ENCODE assay signal across 29 cellular contexts in the genomic region with DNA sequence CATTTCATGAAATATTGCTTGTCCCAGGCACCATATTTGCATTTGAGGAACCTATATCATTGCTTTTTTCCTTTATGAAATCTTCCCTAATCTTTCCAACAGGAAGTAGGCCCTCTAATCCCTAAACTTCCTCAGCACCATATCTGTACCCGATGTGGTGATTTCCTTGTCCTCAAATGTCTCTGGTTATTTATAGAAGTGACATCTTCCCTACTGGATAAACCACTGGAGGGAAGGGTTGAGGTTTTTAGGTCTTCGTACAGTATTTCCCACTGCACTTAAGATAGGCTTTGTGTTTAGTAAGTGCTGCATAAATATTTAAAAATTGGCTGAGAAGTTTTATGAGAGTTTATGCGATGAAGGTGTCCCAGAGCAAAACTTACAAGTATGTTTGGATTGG.
"Had no signal": no experiment of that assay in that cellular context is flagged by ENCODE, and none has a peak within 500 bp of the region (broad histone marks: within the 10 kb centered on the region; RNA-seq: fewer than 3 reads in every experiment).

No MANE protein-coding gene starts in this region.

- DNase-seq: activated CD4-positive, alpha-beta memory T cell treated with anti-CD3 and anti-CD28 coated beads for 36 hours; activated CD4-positive, alpha-beta T cell treated with anti-CD3 and anti-CD28 coated beads for 36 hours; activated CD4-positive, alpha-beta T cell treated with anti-CD3 and anti-CD28 coated beads, Interleukin-2, amount 10 ng/mL, durations not matched to agents 24 days and 14 days; activated CD4-positive, CD25-positive, alpha-beta regulatory T cell; activated CD4-positive, CD25-positive, alpha-beta regulatory T cell treated with anti-CD3 and anti-CD28 coated beads, Interleukin-2, amount 50 U/mL, for 72 hours; activated CD8-positive, alpha-beta memory T cell treated with anti-CD3 and anti-CD28 coated beads, Interleukin-2, amount 10 ng/mL, durations not matched to agents 7 days and 5 days; activated CD8-positive, alpha-beta memory T cell treated with anti-CD3 and anti-CD28 coated beads, Interleukin-2, amount 50 U/mL, for 4 hours; activated CD8-positive, alpha-beta T cell treated with anti-CD3 and anti-CD28 coated beads, Interleukin-2, amount 10 ng/mL, durations not matched to agents 7 days and 5 days; activated effector memory CD4-positive, alpha-beta T cell treated with anti-CD3 and anti-CD28 coated beads, Interleukin-2, amount 50 U/mL, for 16 hours; activated naive CD4-positive, alpha-beta T cell treated with anti-CD3 and anti-CD28 coated beads, Interleukin-2, amount 10 ng/mL, durations not matched to agents 7 days and 5 days; activated naive CD8-positive, alpha-beta T cell treated with anti-CD3 and anti-CD28 coated beads, Interleukin-2, amount 10 ng/mL, durations not matched to agents 7 days and 5 days; activated T-cell treated with anti-CD3 and anti-CD28 coated beads, Interleukin-2, amount 50 U/mL, for 1 hour; activated T-cell treated with anti-CD3 and anti-CD28 coated beads, Interleukin-2, amount 50 U/mL, for 48 hours; central memory CD4-positive, alpha-beta T cell; cerebellar nuclear complex; colonic mucosa; effector memory CD4-positive, alpha-beta T cell; erythroblast; foreskin melanocyte; T-helper 2 cell had no signal

- H3K36me3 Mint-ChIP-seq: activated CD4-positive, alpha-beta memory T cell treated with anti-CD3 and anti-CD28 coated beads for 36 hours; activated CD8-positive, alpha-beta memory T cell treated with anti-CD3 and anti-CD28 coated beads, Interleukin-2, amount 10 ng/mL, durations not matched to agents 7 days and 5 days; activated naive CD4-positive, alpha-beta T cell treated with anti-CD3 and anti-CD28 coated beads, Interleukin-2, amount 10 ng/mL, durations not matched to agents 7 days and 5 days; activated naive CD4-positive, alpha-beta T cell treated with anti-CD3 and anti-CD28 coated beads, Interleukin-2, amount 50 U/mL, for 72 hours; activated naive CD8-positive, alpha-beta T cell treated with anti-CD3 and anti-CD28 coated beads, Interleukin-2, amount 10 ng/mL, durations not matched to agents 7 days and 5 days; brain had no signal

- ATAC-seq: activated CD4-positive, alpha-beta T cell treated with anti-CD3 and anti-CD28 coated beads for 36 hours; activated CD8-positive, alpha-beta memory T cell treated with anti-CD3 and anti-CD28 coated beads, Interleukin-2, amount 10 ng/mL, durations not matched to agents 7 days and 5 days; activated CD8-positive, alpha-beta T cell treated with anti-CD3 and anti-CD28 coated beads, Interleukin-2, amount 10 ng/mL, durations not matched to agents 7 days and 5 days; activated naive CD4-positive, alpha-beta T cell treated with anti-CD3 and anti-CD28 coated beads, Interleukin-2, amount 50 U/mL, for 72 hours; gastroesophageal sphincter had no signal

- H3K9me3 Mint-ChIP-seq: activated CD4-positive, alpha-beta memory T cell treated with anti-CD3 and anti-CD28 coated beads for 36 hours; activated naive CD4-positive, alpha-beta T cell treated with anti-CD3 and anti-CD28 coated beads, Interleukin-2, amount 10 ng/mL, durations not matched to agents 7 days and 5 days; activated naive CD4-positive, alpha-beta T cell treated with anti-CD3 and anti-CD28 coated beads, Interleukin-2, amount 50 U/mL, for 72 hours; activated naive CD8-positive, alpha-beta T cell treated with anti-CD3 and anti-CD28 coated beads, Interleukin-2, amount 10 ng/mL, durations not matched to agents 7 days and 5 days; activated T-helper 1 cell treated with anti-CD3 and anti-CD28 coated beads, Interleukin-12 subunit alpha, Interleukin-12 subunit beta, Interleukin-2, Interleukin-4 antibody, amounts not matched to agents 30 ng/mL and 10 ng/mL and 1 ng/mL, durations not matched to agents 14 hours and 24 hours and 36 hours; activated T-helper 2 cell treated with anti-CD3 and anti-CD28 coated beads, Interferon-gamma antibody, Interleukin-2, Interleukin-4, amounts not matched to agents 10 μg/mL and 5 μg/mL and 100 μg/mL, durations not matched to agents 14 hours and 24 hours and 36 hours; brain had no signal

- H3K4me3 Mint-ChIP-seq: activated CD4-positive, alpha-beta memory T cell treated with anti-CD3 and anti-CD28 coated beads for 36 hours; activated CD4-positive, alpha-beta T cell treated with anti-CD3 and anti-CD28 coated beads for 36 hours; activated CD4-positive, alpha-beta T cell treated with anti-CD3 and anti-CD28 coated beads, Interleukin-2, amount 10 ng/mL, durations not matched to agents 24 days and 14 days; activated CD8-positive, alpha-beta memory T cell treated with anti-CD3 and anti-CD28 coated beads, Interleukin-2, amount 10 ng/mL, durations not matched to agents 7 days and 5 days; activated CD8-positive, alpha-beta T cell treated with anti-CD3 and anti-CD28 coated beads, Interleukin-2, amount 10 ng/mL, durations not matched to agents 7 days and 5 days; activated naive CD4-positive, alpha-beta T cell treated with anti-CD3 and anti-CD28 coated beads, Interleukin-2, amount 10 ng/mL, durations not matched to agents 7 days and 5 days; activated naive CD8-positive, alpha-beta T cell treated with anti-CD3 and anti-CD28 coated beads, Interleukin-2, amount 10 ng/mL, durations not matched to agents 7 days and 5 days; activated T-helper 1 cell treated with anti-CD3 and anti-CD28 coated beads, Interleukin-12 subunit alpha, Interleukin-12 subunit beta, Interleukin-2, Interleukin-4 antibody, amounts not matched to agents 30 ng/mL and 10 ng/mL and 1 ng/mL, durations not matched to agents 14 hours and 24 hours and 36 hours; brain had no signal

- H3K9me3 ChIP-seq: ascending aorta, breast epithelium, colonic mucosa, esophagus muscularis mucosa, gastroesophageal sphincter had no signal

- H3K27me3 Mint-ChIP-seq: activated CD4-positive, alpha-beta memory T cell treated with anti-CD3 and anti-CD28 coated beads for 36 hours; activated CD4-positive, alpha-beta T cell treated with anti-CD3 and anti-CD28 coated beads for 36 hours had no signal

- H3K27me3 ChIP-seq: ascending aorta, breast epithelium, cardiac muscle cell, colonic mucosa, esophagus muscularis mucosa, gastroesophageal sphincter had no signal

- H3K4me1 Mint-ChIP-seq: activated CD4-positive, alpha-beta T cell treated with anti-CD3 and anti-CD28 coated beads for 36 hours; activated CD4-positive, alpha-beta T cell treated with anti-CD3 and anti-CD28 coated beads, Interleukin-2, amount 10 ng/mL, durations not matched to agents 24 days and 14 days; activated CD8-positive, alpha-beta memory T cell treated with anti-CD3 and anti-CD28 coated beads, Interleukin-2, amount 10 ng/mL, durations not matched to agents 7 days and 5 days; activated naive CD4-positive, alpha-beta T cell treated with anti-CD3 and anti-CD28 coated beads, Interleukin-2, amount 10 ng/mL, durations not matched to agents 7 days and 5 days; activated naive CD8-positive, alpha-beta T cell treated with anti-CD3 and anti-CD28 coated beads, Interleukin-2, amount 10 ng/mL, durations not matched to agents 7 days and 5 days had no signal

- H3K27ac ChIP-seq: ascending aorta, breast epithelium, cardiac muscle cell, colonic mucosa, gastroesophageal sphincter had no signal

- H3K4me1 ChIP-seq: ascending aorta, breast epithelium, colonic mucosa had no signal

- H3K36me3 ChIP-seq: ascending aorta, breast epithelium, cardiac muscle cell, colonic mucosa, esophagus muscularis mucosa, gastroesophageal sphincter had no signal

- H3K4me3 ChIP-seq: ascending aorta, breast epithelium, cardiac muscle cell, colonic mucosa, esophagus muscularis mucosa, gastroesophageal sphincter had no signal

- H3K27ac Mint-ChIP-seq: activated CD4-positive, alpha-beta memory T cell treated with anti-CD3 and anti-CD28 coated beads for 36 hours; activated CD4-positive, alpha-beta T cell treated with anti-CD3 and anti-CD28 coated beads for 36 hours; activated CD4-positive, alpha-beta T cell treated with anti-CD3 and anti-CD28 coated beads, Interleukin-2, amount 10 ng/mL, durations not matched to agents 24 days and 14 days; activated CD8-positive, alpha-beta memory T cell treated with anti-CD3 and anti-CD28 coated beads, Interleukin-2, amount 10 ng/mL, durations not matched to agents 7 days and 5 days; activated CD8-positive, alpha-beta T cell treated with anti-CD3 and anti-CD28 coated beads, Interleukin-2, amount 10 ng/mL, durations not matched to agents 7 days and 5 days; activated naive CD4-positive, alpha-beta T cell treated with anti-CD3 and anti-CD28 coated beads, Interleukin-2, amount 10 ng/mL, durations not matched to agents 7 days and 5 days; activated naive CD8-positive, alpha-beta T cell treated with anti-CD3 and anti-CD28 coated beads, Interleukin-2, amount 10 ng/mL, durations not matched to agents 7 days and 5 days; activated T-helper 1 cell treated with anti-CD3 and anti-CD28 coated beads, Interleukin-12 subunit alpha, Interleukin-12 subunit beta, Interleukin-2, Interleukin-4 antibody, amounts not matched to agents 30 ng/mL and 10 ng/mL and 1 ng/mL, durations not matched to agents 14 hours and 24 hours and 36 hours; activated T-helper 2 cell treated with anti-CD3 and anti-CD28 coated beads, Interferon-gamma antibody, Interleukin-2, Interleukin-4, amounts not matched to agents 10 μg/mL and 5 μg/mL and 100 μg/mL, durations not matched to agents 14 hours and 24 hours and 36 hours; brain had no signal
